ENCODE assay signal across 8 cellular contexts in genomic region chr2:191302459-191303155, GRCh38. TPM values are rescaled to one million over a fixed set of nuclear protein-coding genes. Genes with fewer than 3 reads are reported as not detected.
DNase-seq lines count a peak whose midpoint lies in the region; ATAC-seq, FAIRE-seq and TF ChIP-seq lines count a peak whose summit lies in the region.

No MANE protein-coding gene starts in this region.

- intact Hi-C loops in activated naive CD4-positive, alpha-beta T cell treated with anti-CD3 and anti-CD28 coated beads for 36 hours (cut with micrococcal nuclease): loop anchor here (1.0 kb wide), 1 partner anchor 137 kb away; no protein-coding TSS in a partner anchor

- no peaks in the 10 kb centered on the region for H4K20me1 ChIP-seq in SK-N-SH (ENCODE audit: insufficient read depth)
- peaks cover 20% of the 10 kb centered on the region for H4K20me1 ChIP-seq in neural progenitor cell (ENCODE audit: low read depth)

- TF ChIP-seq CTCF in SK-N-SH (IDR thresholded peaks at IDR 0.05) (peak; percentile 31; the same call in 1 of the 2 replicates), neural progenitor cell (IDR thresholded peaks at IDR 0.05) (peak; percentile 40)

- H3K4me3 Mint-ChIP-seq in neural progenitor cell: no peak overlapping the region
- H3K4me3 Mint-ChIP-seq in activated naive CD4-positive, alpha-beta T cell treated with anti-CD3 and anti-CD28 coated beads for 36 hours: no peak overlapping the region

- peak; percentile 15 for DNase-seq in activated naive CD4-positive, alpha-beta T cell treated with anti-CD3 and anti-CD28 coated beads, Interleukin-2, amount 50 U/mL, for 16 hours
- DNase-seq in activated naive CD4-positive, alpha-beta T cell treated with Interleukin-2 at 50 U/mL for 16 hours: no peak
- DNase-seq in SK-N-SH (peak; percentile 11), neural progenitor cell (ENCODE audit: low spot score) (peak; percentile 17), frontal cortex (ENCODE audit: low spot score in 2 of 2) (no peak)
- DNase-seq in activated naive CD4-positive, alpha-beta T cell treated with anti-CD3 and anti-CD28 coated beads for 36 hours: no peak

- no peak overlapping the region for H3K27ac ChIP-seq in SK-N-SH (ENCODE audit: low read depth in 2 of 2, low read length in 1 of 2)
- no peak overlapping the region for H3K27ac ChIP-seq in neural progenitor cell

- peaks cover 21% of the 10 kb centered on the region for H3K79me2 ChIP-seq in SK-N-SH (ENCODE audit: insufficient read depth)
- H3K79me2 ChIP-seq in neural progenitor cell (ENCODE audit: low read depth): peaks cover 42% of the 10 kb centered on the region

- no peaks in the 10 kb centered on the region for H3K9me2 ChIP-seq in SK-N-SH

- peaks cover 25% of the 10 kb centered on the region for H3K36me3 Mint-ChIP-seq in neural progenitor cell
- H3K36me3 Mint-ChIP-seq in activated naive CD4-positive, alpha-beta T cell treated with anti-CD3 and anti-CD28 coated beads for 36 hours (ENCODE audit: low read depth): no peaks in the 10 kb centered on the region

- H3K4me2 ChIP-seq in SK-N-SH (no peak overlapping the region), neural progenitor cell (no peak overlapping the region)

- peak; percentile 66 for ATAC-seq in HG02798 (IDR thresholded peaks at IDR 0.05; ENCODE audit: poor library complexity, unreplicated experiment)
- ATAC-seq in GM21367 (IDR thresholded peaks at IDR 0.05; ENCODE audit: unreplicated experiment): no peak

- H2AFZ ChIP-seq in SK-N-SH (ENCODE audit: low read depth): no peak overlapping the region
- no peak overlapping the region for H2AFZ ChIP-seq in neural progenitor cell (replicated peaks)

- H3F3A ChIP-seq in SK-N-SH (replicated peaks; ENCODE audit: insufficient read depth) (no peaks in the 10 kb centered on the region), neural progenitor cell (ENCODE audit: low read depth) (peaks cover 7% of the 10 kb centered on the region)

- no peaks in the 10 kb centered on the region for H3K9me3 Mint-ChIP-seq in neural progenitor cell
- no peaks in the 10 kb centered on the region for H3K9me3 Mint-ChIP-seq in activated naive CD4-positive, alpha-beta T cell treated with anti-CD3 and anti-CD28 coated beads for 36 hours

- no peak overlapping the region for H3K27ac Mint-ChIP-seq in neural progenitor cell
- no peak overlapping the region for H3K27ac Mint-ChIP-seq in activated naive CD4-positive, alpha-beta T cell treated with anti-CD3 and anti-CD28 coated beads for 36 hours

- CTCF ChIA-PET in SK-N-SH (lab: Yijun Ruan, JAX): interaction anchor here (0.7 to 2.4 kb wide), 10 partner anchors 10 to 236 kb away, joined by 3 to 8 read pairs (median 4); no protein-coding TSS in a partner anchor
- CTCF ChIA-PET in activated naive CD4-positive, alpha-beta T cell treated with anti-CD3 and anti-CD28 coated beads for 36 hours (lab: Charles Lee): interaction anchor here (0.6 to 1.8 kb wide), 5 partner anchors 66 to 942 kb away, joined by 3 to 7 read pairs (median 4); no protein-coding TSS in a partner anchor

- 98% methylated on average over 3 of the region's 3 CpGs for WGBS in SK-N-SH (ENCODE audit: low lambda C conversion rate)

- TF ChIP-seq EP300 in SK-N-SH (IDR thresholded peaks at IDR 0.05; ENCODE audit: borderline replicate concordance in 1 of 2, low read depth in 1 of 2, low read length in 1 of 2): no peak

- H3K27me3 ChIP-seq in SK-N-SH (ENCODE audit: insufficient read depth): no peaks in the 10 kb centered on the region
- H3K27me3 ChIP-seq in neural progenitor cell: no peaks in the 10 kb centered on the region

- H3K4me1 ChIP-seq in SK-N-SH (ENCODE audit: control insufficient read depth in 1 of 2, insufficient read depth in 2 of 2, low read depth in 1 of 2, low read length in 1 of 2) (peaks cover 0 to 12% of the 10 kb centered on the region in 2 experiments; a peak in 1 of 4 replicates), neural progenitor cell (peaks cover 14% of the 10 kb centered on the region)

- H3K4me3 ChIP-seq in SK-N-SH (ENCODE audit: low read depth in 2 of 2, low read length in 1 of 2): no peak overlapping the region
- no peak overlapping the region for H3K4me3 ChIP-seq in neural progenitor cell

- no peaks in the 10 kb centered on the region for H3K36me3 ChIP-seq in SK-N-SH (replicated peaks in 1 of 2; ENCODE audit: control insufficient read depth in 1 of 2, insufficient read depth in 2 of 2, low read length in 1 of 2)
- no peaks in the 10 kb centered on the region for H3K36me3 ChIP-seq in neural progenitor cell

- H3K4me1 Mint-ChIP-seq in neural progenitor cell: peaks cover 14% of the 10 kb centered on the region
- H3K4me1 Mint-ChIP-seq in activated naive CD4-positive, alpha-beta T cell treated with anti-CD3 and anti-CD28 coated beads for 36 hours (ENCODE audit: low read depth): no peaks in the 10 kb centered on the region

- POLR2A ChIA-PET in SK-N-SH (lab: Yijun Ruan, JAX): no interaction called here

- no peaks in the 10 kb centered on the region for H3K27me3 Mint-ChIP-seq in neural progenitor cell (ENCODE audit: insufficient read depth, low read depth)
- no peaks in the 10 kb centered on the region for H3K27me3 Mint-ChIP-seq in activated naive CD4-positive, alpha-beta T cell treated with anti-CD3 and anti-CD28 coated beads for 36 hours (ENCODE audit: low read depth)

- H3K9me3 ChIP-seq in SK-N-SH: no peaks in the 10 kb centered on the region
- H3K9me3 ChIP-seq in neural progenitor cell (ENCODE audit: low read depth): no peaks in the 10 kb centered on the region

- FAIRE-seq in frontal cortex (lab: Jason Lieb, UNC): no peak

- peak; percentile 36 for TF ChIP-seq RAD21 in SK-N-SH (IDR thresholded peaks at IDR 0.05; ENCODE audit: low read length)

- H3K9ac ChIP-seq in SK-N-SH (no peak overlapping the region), neural progenitor cell (no peak overlapping the region)

TF ChIP-seq in SK-N-SH, 30 proteins besides CTCF, POLR2A, EP300 and RAD21:
- TF ChIP-seq POLR2AphosphoS5 (IDR thresholded peaks at IDR 0.05; ENCODE audit: low read depth, low read length) (no peak), CHD2 (IDR thresholded peaks at IDR 0.05; ENCODE audit: low read length, partially characterized antibody) (no peak), FOXM1 (IDR thresholded peaks at IDR 0.05; ENCODE audit: low read depth) (no peak), MXI1 (IDR thresholded peaks at IDR 0.05; ENCODE audit: low read depth, low read length) (no peak), ELF1 (IDR thresholded peaks at IDR 0.05) (no peak), TCF12 (IDR thresholded peaks at IDR 0.05) (no peak), MEF2A (IDR thresholded peaks at IDR 0.05; ENCODE audit: borderline replicate concordance, low read depth) (no peak), ZBTB33 (IDR thresholded peaks at IDR 0.05; ENCODE audit: borderline replicate concordance, low read depth) (no peak), GABPA (IDR thresholded peaks at IDR 0.05; ENCODE audit: low read depth) (no peak), FOXJ3 (CRISPR knock-in tag; IDR thresholded peaks at IDR 0.05) (no peak), RFX5 (IDR thresholded peaks at IDR 0.05; ENCODE audit: low read length) (no peak)
- TF ChIP-seq, protein P1, sequence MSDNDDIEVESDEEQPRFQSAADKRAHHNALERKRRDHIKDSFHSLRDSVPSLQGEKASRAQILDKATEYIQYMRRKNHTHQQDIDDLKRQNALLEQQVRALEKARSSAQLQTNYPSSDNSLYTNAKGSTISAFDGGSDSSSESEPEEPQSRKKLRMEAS (IDR thresholded peaks at IDR 0.05; ENCODE audit: low read depth): no peak
TF ChIP-seq in SK-N-SH: peak in this region for 0.

RNA-seq across cellular contexts. Expression of gene MYO1B, which starts 57.4 kb away (rescaled TPM):
- polyA plus RNA-seq in SK-N-SH (2012; rRNA removed): 20.2 and 26.5 TPM in 2 replicates
- polyA plus RNA-seq in SK-N-SH (2012; cell fraction: cytosol; rRNA removed): 31.0 and 32.2 TPM in 2 replicates
- polyA plus RNA-seq in SK-N-SH (2012; cell fraction: nucleus; rRNA removed): 12.7 and 29.2 TPM in 2 replicates
- 64.8 and 88.0 TPM in 2 replicates for total RNA-seq in neural progenitor cell (ENCODE audit: low replicate concordance)
- total RNA-seq in frontal cortex: 85.2 TPM
- total RNA-seq in activated naive CD4-positive, alpha-beta T cell treated with anti-CD3 and anti-CD28 coated beads for 36 hours: 10 to 100 TPM; 39.2 to 40.5 TPM

Comparison
In these comparisons a context has a peak if more than half of its experiments do, and no peak if none do; other contexts are left out.
1. DNase-seq: peak in activated naive CD4-positive, alpha-beta T cell treated with anti-CD3 and anti-CD28 coated beads, Interleukin-2, amount 50 U/mL, for 16 hours (single experiment), SK-N-SH (single experiment) and neural progenitor cell (single experiment); none in activated naive CD4-positive, alpha-beta T cell treated with Interleukin-2 at 50 U/mL for 16 hours (single experiment), frontal cortex (0 of 2) and activated naive CD4-positive, alpha-beta T cell treated with anti-CD3 and anti-CD28 coated beads for 36 hours (single experiment).